ENCODE assay signal across 24 cellular contexts in the genomic region with DNA sequence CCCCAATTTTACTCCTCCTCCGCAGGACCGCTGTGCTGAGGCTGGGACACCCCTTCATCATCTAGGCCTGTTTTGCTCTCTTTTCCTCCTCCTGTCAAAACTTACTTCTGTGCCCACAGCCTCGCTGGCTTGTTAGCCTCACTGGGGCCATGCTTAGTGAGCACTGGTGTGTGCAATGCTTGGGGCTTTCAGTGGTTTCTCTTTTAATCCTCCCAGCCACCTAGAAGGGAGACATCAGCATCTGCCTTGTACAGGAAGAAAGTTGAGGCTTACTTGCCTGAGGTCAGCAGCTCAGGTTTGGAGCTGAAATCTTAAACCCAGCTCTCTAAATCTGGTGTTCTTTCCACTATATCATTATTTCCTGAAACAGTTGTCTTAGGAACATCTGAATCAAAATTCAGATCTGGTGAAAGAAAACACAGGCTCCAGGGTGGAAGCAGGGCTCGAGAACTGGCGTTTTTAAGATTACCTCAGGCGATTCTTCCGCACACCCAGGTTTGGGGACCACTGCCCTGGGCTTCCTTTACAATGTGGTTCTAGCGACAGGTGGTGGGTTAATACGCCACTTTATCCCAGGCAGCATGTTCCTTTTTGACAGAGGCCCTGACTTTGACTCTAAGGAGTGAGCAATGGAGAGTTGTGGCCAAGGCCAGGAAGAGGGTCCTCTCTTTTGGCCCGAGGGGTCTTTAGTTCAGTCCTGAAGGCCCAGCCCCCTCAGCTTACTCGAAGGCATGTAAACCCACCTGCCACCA. TPM values are rescaled to one million over a fixed set of nuclear protein-coding genes. Genes with fewer than 3 reads are reported as not detected.
"Had no signal": no experiment of that assay in that cellular context is flagged by ENCODE, and none has a peak within 500 bp of the region (broad histone marks: within the 10 kb centered on the region; RNA-seq: fewer than 3 reads in every experiment).

No MANE protein-coding gene starts in this region.

- H3K4me3 ChIP-seq: breast epithelium, gastroesophageal sphincter, mucosa of descending colon, spleen, thoracic aorta had no signal

- ATAC-seq: activated T-cell treated with anti-CD3 and anti-CD28 coated beads, Interleukin-2, amount 50 U/mL, for 4 hours; esophagus mucosa; gastroesophageal sphincter; mucosa of descending colon; stimulated activated memory B cell treated with anti-CD40 and anti-IgM and Interleukin-4, amounts not matched to agents 10 μg/mL and 1 μg/mL and 100 μg/mL, for 72 hours had no signal

- H3K79me2 ChIP-seq: parathyroid adenoma had no signal

- H3K36me3 ChIP-seq: breast epithelium, gastroesophageal sphincter, neutrophil, spleen, thoracic aorta had no signal

- H3K4me1 ChIP-seq: breast epithelium, parathyroid adenoma had no signal

- H3K27ac ChIP-seq: breast epithelium, gastroesophageal sphincter, neutrophil, parathyroid adenoma, spleen had no signal

- H3K27me3 ChIP-seq: breast epithelium, gastroesophageal sphincter had no signal

- DNase-seq: activated CD4-positive, alpha-beta T cell treated with anti-CD3 and anti-CD28 coated beads, Interleukin-2, amount 10 ng/mL, durations not matched to agents 7 days and 5 days; activated CD4-positive, CD25-positive, alpha-beta regulatory T cell; activated CD8-positive, alpha-beta memory T cell treated with anti-CD3 and anti-CD28 coated beads, Interleukin-2, amount 50 U/mL, for 4 hours; activated effector memory CD4-positive, alpha-beta T cell treated with Interleukin-2 at 50 U/mL for 16 hours; activated naive CD4-positive, alpha-beta T cell treated with anti-CD3 and anti-CD28 coated beads, Interleukin-2, amount 10 ng/mL, durations not matched to agents 7 days and 5 days; activated T-cell treated with anti-CD3 and anti-CD28 coated beads, Interleukin-2, amount 50 U/mL, for 4 hours; cerebellar nuclear complex; effector CD4-positive, alpha-beta T cell; immature natural killer cell; kidney glomerular epithelial cell; mesenchymal stem cell; mucosa of descending colon; naive B cell; spleen; stimulated activated CD4-positive, alpha-beta T cell treated with anti-CD3 and anti-CD28 coated beads, Interleukin-4, amount 100 ng/mL, for 4 hours; T-helper 1 cell; T-helper 9 cell had no signal

- H2AFZ ChIP-seq: parathyroid adenoma had no signal

- H3K9ac ChIP-seq: parathyroid adenoma had no signal

- H3K9me3 ChIP-seq: breast epithelium, gastroesophageal sphincter, mucosa of descending colon, neutrophil, spleen, thoracic aorta had no signal

RNA-seq across cellular contexts. Expression of a gene that starts 3.8 kb away (rescaled TPM):
- total RNA-seq: activated CD4-positive, alpha-beta T cell treated with anti-CD3 and anti-CD28 coated beads, Interleukin-2, amount 10 ng/mL, durations not matched to agents 7 days and 5 days had no signal
- polyA plus RNA-seq: immature natural killer cell had no signal
